8 cellular contexts compared by ENCODE assay signal in genomic region chr5:109410389-109411174, GRCh38. TPM values are rescaled to one million over a fixed set of nuclear protein-coding genes. Genes with fewer than 3 reads are reported as not detected.
DNase-seq lines count a peak whose midpoint lies in the region; ATAC-seq and TF ChIP-seq lines count a peak whose summit lies in the region.

No MANE protein-coding gene starts in this region.

- peaks cover 19% of the 10 kb centered on the region for H3K9me3 ChIP-seq in endodermal cell (ENCODE audit: control insufficient read depth, low read length)

- CTCF ChIA-PET in activated CD8-positive, alpha-beta T cell treated with anti-CD3 and anti-CD28 coated beads for 36 hours (lab: Charles Lee), result no interaction called here

- TF ChIP-seq CTCF in activated CD8-positive, alpha-beta T cell treated with anti-CD3 and anti-CD28 coated beads for 36 hours (IDR thresholded peaks at IDR 0.05), result no peak
- TF ChIP-seq CTCF in endodermal cell (conservative IDR thresholded peaks at IDR 0.05), result no peak

- H3K9me3 Mint-ChIP-seq in activated CD8-positive, alpha-beta T cell treated with anti-CD3 and anti-CD28 coated beads for 36 hours, result peaks cover 12% of the 10 kb centered on the region
- H3K9me3 Mint-ChIP-seq in endodermal cell (peaks cover 15% of the 10 kb centered on the region), memory B cell (peaks cover 2% of the 10 kb centered on the region)

- peaks cover 12% of the 10 kb centered on the region for H3K4me1 ChIP-seq in endodermal cell (ENCODE audit: control insufficient read depth, insufficient read depth, low read length)

- H3K36me3 ChIP-seq in endodermal cell (ENCODE audit: control insufficient read depth, insufficient read depth, low read length), result peaks cover 5% of the 10 kb centered on the region

- H3K27ac ChIP-seq in endodermal cell (ENCODE audit: low read depth, low read length), result peak overlapping the region; percentile 91

- ATAC-seq in HG02885 (IDR thresholded peaks at IDR 0.05; ENCODE audit: poor library complexity, unreplicated experiment) (peak; percentile 15), memory B cell (ENCODE audit: low read depth) (peak; percentile 1)
- ATAC-seq in activated CD8-positive, alpha-beta T cell treated with anti-CD3 and anti-CD28 coated beads for 36 hours, result peak; percentile 7

- POLR2A ChIA-PET in activated CD8-positive, alpha-beta T cell treated with anti-CD3 and anti-CD28 coated beads for 36 hours (lab: Charles Lee), result interaction anchor here (0.7 to 1.9 kb wide), 6 partner anchors 16 to 1031 kb away, joined by 3 to 6 read pairs (median 4); partner anchors contain the start of gene FBXL17

- intact Hi-C loops in activated CD8-positive, alpha-beta T cell treated with anti-CD3 and anti-CD28 coated beads for 36 hours (cut with micrococcal nuclease), result loop anchor here (5.0 kb wide), 2 partner anchors 663 to 1028 kb away; partner anchors contain the start of genes FBXL17 and FER

- DNase-seq in NCI-H1694 treated with DMSO at 0.1 percent for 48 hours (lab: John Stamatoyannopoulos, UW) (peak; percentile 54), NCI-H1694 (lab: John Stamatoyannopoulos, UW) (no peak), NCI-H69 (lab: John Stamatoyannopoulos, UW) (peak; percentile 92), endodermal cell (peak; percentile 90), memory B cell (ENCODE audit: low spot score in 2 of 2) (peak; percentile 25 to 44)
- DNase-seq in activated CD8-positive, alpha-beta T cell treated with anti-CD3 and anti-CD28 coated beads for 36 hours, result peak; percentile 63
- peak; percentile 4 to 19 for DNase-seq in stimulated activated CD8-positive, alpha-beta memory T cell treated with anti-CD3 and anti-CD28 coated beads, Interleukin-7, amount 100 ng/mL, for 1 hour (ENCODE audit: low read depth in 2 of 2)

- H3K27ac Mint-ChIP-seq in activated CD8-positive, alpha-beta T cell treated with anti-CD3 and anti-CD28 coated beads for 36 hours, result peak overlapping the region; percentile 99
- H3K27ac Mint-ChIP-seq in endodermal cell, result peak overlapping the region; percentile 98
- peak overlapping the region; percentile 98 for H3K27ac Mint-ChIP-seq in memory B cell

- 0 to 1% methylated on average over 6 to 26 of the region's 26 CpGs for WGBS in endodermal cell (ENCODE audit: insufficient coverage in 1 of 2, insufficient read length in 1 of 2), 2 experiments

- H3K27me3 Mint-ChIP-seq in activated CD8-positive, alpha-beta T cell treated with anti-CD3 and anti-CD28 coated beads for 36 hours, result no peaks in the 10 kb centered on the region
- H3K27me3 Mint-ChIP-seq in endodermal cell (ENCODE audit: insufficient read depth), result no peaks in the 10 kb centered on the region
- no peaks in the 10 kb centered on the region for H3K27me3 Mint-ChIP-seq in memory B cell

- no peaks in the 10 kb centered on the region for H3K27me3 ChIP-seq in endodermal cell (ENCODE audit: control insufficient read depth, insufficient read depth, low read length, poor library complexity, severe bottlenecking)

- peak overlapping the region; percentile 75 for H3K9ac ChIP-seq in endodermal cell (ENCODE audit: extremely low read depth, low read length, poor library complexity, severe bottlenecking)

- H3K4me3 ChIP-seq in endodermal cell (ENCODE audit: low read length), result peak overlapping the region; percentile 90

- H3K4me1 Mint-ChIP-seq in activated CD8-positive, alpha-beta T cell treated with anti-CD3 and anti-CD28 coated beads for 36 hours (ENCODE audit: low read depth), result peaks cover 41% of the 10 kb centered on the region
- H3K4me1 Mint-ChIP-seq in endodermal cell (peaks cover 33% of the 10 kb centered on the region), memory B cell (peaks cover 19% of the 10 kb centered on the region)

- H3K4me3 Mint-ChIP-seq in activated CD8-positive, alpha-beta T cell treated with anti-CD3 and anti-CD28 coated beads for 36 hours, result peak overlapping the region; percentile 90
- peak overlapping the region; percentile 99 for H3K4me3 Mint-ChIP-seq in endodermal cell
- peak overlapping the region; percentile 96 for H3K4me3 Mint-ChIP-seq in memory B cell

- H3K36me3 Mint-ChIP-seq in activated CD8-positive, alpha-beta T cell treated with anti-CD3 and anti-CD28 coated beads for 36 hours (ENCODE audit: low read depth), result peaks cover 17% of the 10 kb centered on the region
- H3K36me3 Mint-ChIP-seq in endodermal cell (ENCODE audit: low read depth) (peaks cover 11% of the 10 kb centered on the region), memory B cell (peaks cover 6% of the 10 kb centered on the region)

RNA-seq across cellular contexts. Expression of gene PJA2, which starts 0.8 kb away (rescaled TPM):
- total RNA-seq in activated CD8-positive, alpha-beta T cell treated with anti-CD3 and anti-CD28 coated beads for 36 hours, result 10 to 100 TPM; 65.2 to 67.4 TPM
- total RNA-seq in endodermal cell, result 10 to 100 TPM; 61.9 to 64.7 TPM
- polyA plus RNA-seq in endodermal cell (2013, experiment 1 of 2), result 80.1 TPM
- 78.0 TPM for polyA plus RNA-seq in endodermal cell (2013, experiment 2 of 2)
